ENCODE assay signal across 19 cellular contexts in the genomic region with DNA sequence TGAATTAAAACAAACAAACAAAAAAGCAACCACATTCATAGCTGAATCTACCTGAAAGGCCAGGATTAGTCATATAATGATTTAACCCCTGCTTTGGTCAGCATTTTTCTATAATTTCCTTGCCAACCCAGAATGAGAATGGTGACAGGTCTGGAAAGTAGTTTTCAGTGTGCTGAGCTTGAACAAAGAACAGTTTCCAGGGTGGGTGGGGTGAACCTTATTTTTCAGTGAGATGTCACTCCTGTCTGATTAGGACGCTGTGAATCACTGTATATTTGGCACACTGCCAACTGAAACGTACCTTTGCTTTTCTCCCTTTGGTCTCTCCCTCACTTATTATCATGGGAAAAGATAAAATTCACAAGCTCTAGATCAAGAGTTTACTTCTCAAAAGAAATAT. TPM values are rescaled to one million over a fixed set of nuclear protein-coding genes. Genes with fewer than 3 reads are reported as not detected.
DNase-seq lines count a peak whose midpoint lies in the region; ATAC-seq, FAIRE-seq and TF ChIP-seq lines count a peak whose summit lies in the region.
"Had no signal": no experiment of that assay in that cellular context is flagged by ENCODE, and none has a peak within 500 bp of the region (broad histone marks: within the 10 kb centered on the region; RNA-seq: fewer than 3 reads in every experiment).

No MANE protein-coding gene starts in this region.

- H3K4me3 ChIP-seq in Karpas-422 (ENCODE audit: low read length), result no peak overlapping the region
- H3K4me3 ChIP-seq: gastrocnemius medialis had no signal

- ATAC-seq in left colon, result peak; percentile 56
- no peak for ATAC-seq in GM18867 (IDR thresholded peaks at IDR 0.05; ENCODE audit: unreplicated experiment)
- ATAC-seq: activated CD4-positive, alpha-beta T cell treated with anti-CD3 and anti-CD28 coated beads for 36 hours; gastrocnemius medialis had no signal

- CTCF ChIA-PET in activated CD4-positive, alpha-beta memory T cell treated with anti-CD3 and anti-CD28 coated beads, Interleukin-2, amount 10 ng/mL, durations not matched to agents 7 days and 5 days (lab: Charles Lee), result no interaction called here

- H2AFZ ChIP-seq in Karpas-422 (ENCODE audit: low read length), result peak overlapping the region; percentile 65

- H3K27me3 ChIP-seq in Karpas-422 (ENCODE audit: low read length), result no peaks in the 10 kb centered on the region
- H3K27me3 ChIP-seq: gastrocnemius medialis, neutrophil had no signal

- no peak overlapping the region for H3K9ac ChIP-seq in Karpas-422 (ENCODE audit: low read length)

- peak overlapping the region; percentile 33 for H3K4me2 ChIP-seq in Karpas-422 (ENCODE audit: low read depth, low read length, poor library complexity, severe bottlenecking)

- H3K36me3 ChIP-seq in Karpas-422 (ENCODE audit: insufficient read depth, low read length), result no peaks in the 10 kb centered on the region
- H3K36me3 ChIP-seq: gastrocnemius medialis, neutrophil had no signal

- DNase-seq in D721Med (ENCODE audit: insufficient read length, low spot score) (no peak), Karpas-422 (peak; percentile 74), amniotic epithelial cell (ENCODE audit: low read depth) (peak; percentile 34), left colon (no peak), AML-193 (lab: John Stamatoyannopoulos, UW) (no peak), UCSD-AML1 (lab: John Stamatoyannopoulos, UW; ENCODE audit: unreplicated experiment) (no peak)
- DNase-seq in activated CD4-positive, alpha-beta memory T cell treated with anti-CD3 and anti-CD28 coated beads, Interleukin-2, amount 10 ng/mL, durations not matched to agents 7 days and 5 days, result no peak
- DNase-seq: activated CD4-positive, alpha-beta T cell treated with anti-CD3 and anti-CD28 coated beads for 36 hours; central memory CD4-positive, alpha-beta T cell; gastrocnemius medialis; H9; NCI-H446 treated with DMSO at 0.1 percent for 48 hours; stimulated activated naive CD4-positive, alpha-beta T cell treated with Interleukin-2 at 50 U/mL for 16 hours had no signal

- POLR2A ChIA-PET in activated CD4-positive, alpha-beta memory T cell treated with anti-CD3 and anti-CD28 coated beads, Interleukin-2, amount 10 ng/mL, durations not matched to agents 7 days and 5 days (lab: Charles Lee), result no interaction called here

- H3K9me2 ChIP-seq in Karpas-422 (replicated peaks; ENCODE audit: insufficient read depth, low read length), result no peaks in the 10 kb centered on the region

- FAIRE-seq in D721Med (lab: Jason Lieb, UNC), result peak; percentile 35
- FAIRE-seq: urothelium cell line had no signal

- H4K20me1 ChIP-seq in Karpas-422 (ENCODE audit: insufficient read depth, low read depth, low read length), result no peaks in the 10 kb centered on the region

- intact Hi-C loops in left colon (cut with DNase I, micrococcal nuclease), result no loop called here

- no peaks in the 10 kb centered on the region for H3K36me3 Mint-ChIP-seq in activated CD4-positive, alpha-beta memory T cell treated with anti-CD3 and anti-CD28 coated beads, Interleukin-2, amount 10 ng/mL, durations not matched to agents 7 days and 5 days (ENCODE audit: low read depth)
- H3K36me3 Mint-ChIP-seq: activated naive CD8-positive, alpha-beta T cell had no signal

- TF ChIP-seq CTCF in D721Med (IDR thresholded peaks at IDR 0.05; ENCODE audit: insufficient read depth, missing control alignments), result no peak

- 0 out of 2 replicates have a peak, but pooled peaks cover 4% of the 10 kb centered on the region for H3K9me3 ChIP-seq in Karpas-422 (ENCODE audit: low read length)
- H3K9me3 ChIP-seq: gastrocnemius medialis, neutrophil had no signal

- peaks cover 62% of the 10 kb centered on the region for H3K4me1 ChIP-seq in Karpas-422 (ENCODE audit: low read length)
- H3K4me1 ChIP-seq: gastrocnemius medialis had no signal

- H3K79me2 ChIP-seq in Karpas-422 (ENCODE audit: low read length), result no peaks in the 10 kb centered on the region

- no peaks in the 10 kb centered on the region for H3K4me1 Mint-ChIP-seq in activated CD4-positive, alpha-beta memory T cell treated with anti-CD3 and anti-CD28 coated beads, Interleukin-2, amount 10 ng/mL, durations not matched to agents 7 days and 5 days
- H3K4me1 Mint-ChIP-seq: activated CD4-positive, alpha-beta T cell treated with anti-CD3 and anti-CD28 coated beads for 36 hours; B cell had no signal

- no peak overlapping the region for H3K4me3 Mint-ChIP-seq in activated CD4-positive, alpha-beta memory T cell treated with anti-CD3 and anti-CD28 coated beads, Interleukin-2, amount 10 ng/mL, durations not matched to agents 7 days and 5 days
- H3K4me3 Mint-ChIP-seq: activated CD4-positive, alpha-beta T cell treated with anti-CD3 and anti-CD28 coated beads for 36 hours; activated naive CD8-positive, alpha-beta T cell; B cell; H9 had no signal

- H3K27ac Mint-ChIP-seq in activated CD4-positive, alpha-beta memory T cell treated with anti-CD3 and anti-CD28 coated beads, Interleukin-2, amount 10 ng/mL, durations not matched to agents 7 days and 5 days, result no peak overlapping the region
- H3K27ac Mint-ChIP-seq: activated CD4-positive, alpha-beta T cell treated with anti-CD3 and anti-CD28 coated beads for 36 hours; activated naive CD8-positive, alpha-beta T cell; B cell; H9 had no signal

- H3K27ac ChIP-seq in Karpas-422 (ENCODE audit: low read length), result peak overlapping the region; percentile 71
- H3K27ac ChIP-seq: gastrocnemius medialis, neutrophil had no signal

- no peaks in the 10 kb centered on the region for H3K27me3 Mint-ChIP-seq in activated CD4-positive, alpha-beta memory T cell treated with anti-CD3 and anti-CD28 coated beads, Interleukin-2, amount 10 ng/mL, durations not matched to agents 7 days and 5 days
- H3K27me3 Mint-ChIP-seq: activated CD4-positive, alpha-beta T cell treated with anti-CD3 and anti-CD28 coated beads for 36 hours; activated naive CD8-positive, alpha-beta T cell; B cell had no signal

- peaks cover 2% of the 10 kb centered on the region for H3K9me3 Mint-ChIP-seq in activated CD4-positive, alpha-beta memory T cell treated with anti-CD3 and anti-CD28 coated beads, Interleukin-2, amount 10 ng/mL, durations not matched to agents 7 days and 5 days
- H3K9me3 Mint-ChIP-seq: H9 had no signal

RNA-seq across cellular contexts. Expression of a gene that starts 35.0 kb away (rescaled TPM):
- 2.3 and 2.4 TPM in 2 replicates for total RNA-seq in Karpas-422 (2014; rRNA removed; shearing (Covaris generic); ENCODE audit: low replicate concordance)
- total RNA-seq in left colon, result not detected
- not detected for total RNA-seq in activated CD4-positive, alpha-beta memory T cell treated with anti-CD3 and anti-CD28 coated beads, Interleukin-2, amount 10 ng/mL, durations not matched to agents 7 days and 5 days
- total RNA-seq: B cell, gastrocnemius medialis, H9, skeletal muscle tissue had no signal

Comparison
In these comparisons a context has a peak if more than half of its experiments do, and no peak if none do; other contexts are left out.
1. DNase-seq: peak in Karpas-422 (single experiment) and amniotic epithelial cell (single experiment); none in D721Med (single experiment), left colon (0 of 2), AML-193 (0 of 2), activated CD4-positive, alpha-beta memory T cell treated with anti-CD3 and anti-CD28 coated beads, Interleukin-2, amount 10 ng/mL, durations not matched to agents 7 days and 5 days (single experiment) and UCSD-AML1 (single experiment).